In the genomic region with DNA sequence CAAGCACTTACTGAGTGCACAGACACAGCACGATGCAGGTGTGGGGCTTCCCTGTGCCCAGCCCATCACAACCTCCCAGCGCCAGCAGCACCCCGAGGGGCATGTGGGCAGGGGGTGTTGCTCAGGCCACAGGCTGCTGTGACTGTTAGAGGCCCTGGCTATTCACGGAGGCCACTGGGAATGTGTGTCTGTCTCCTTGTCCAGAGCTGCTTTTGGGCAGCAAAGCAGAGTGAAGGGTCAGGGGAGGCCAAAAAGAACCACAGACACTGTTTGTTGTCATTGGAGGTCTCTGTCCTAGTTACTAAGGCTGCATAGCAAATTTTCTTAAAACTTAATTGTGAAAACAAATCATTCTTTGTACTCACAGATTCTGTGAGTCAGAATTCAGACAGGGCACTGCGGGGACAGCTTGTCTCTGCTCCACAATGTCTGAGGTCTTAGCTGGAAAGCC, we compare ENCODE assay signal across 14 cellular contexts.
A peak's percentile ranks its signal among the peaks of the same experiment; 100 is the strongest.
DNase-seq lines count a peak whose midpoint lies in the region; ATAC-seq lines count a peak whose summit lies in the region.
"Had no signal": no experiment of that assay in that cellular context is flagged by ENCODE, and none has a peak within 500 bp of the region (broad histone marks: within the 10 kb centered on the region; RNA-seq: fewer than 3 reads in every experiment).

No MANE protein-coding gene starts in this region.

- in situ Hi-C loops in KBM-7 (cut with MboI; ENCODE audit: low pct_unique_long_range_greater_than_20kb, low sequenced_read_pairs), result no loop called here

- peaks cover 17% of the 10 kb centered on the region for H3K36me3 Mint-ChIP-seq in T-helper 2 cell treated with Interferon-gamma antibody and Interleukin-4, amounts not matched to agents 5 μg/mL and 100 μg/mL, for 36 hours (ENCODE audit: low read depth)
- peaks cover under 1% of the 10 kb centered on the region for H3K36me3 Mint-ChIP-seq in central memory CD8-positive, alpha-beta T cell (ENCODE audit: insufficient read depth)
- H3K36me3 Mint-ChIP-seq: CD8-positive, alpha-beta memory T cell had no signal

- H3K4me3 Mint-ChIP-seq in T-helper 2 cell treated with Interferon-gamma antibody and Interleukin-4, amounts not matched to agents 5 μg/mL and 100 μg/mL, for 36 hours, result no peak overlapping the region
- H3K4me3 Mint-ChIP-seq in central memory CD8-positive, alpha-beta T cell, result no peak overlapping the region
- H3K4me3 Mint-ChIP-seq: activated CD4-positive, alpha-beta memory T cell treated with anti-CD3 and anti-CD28 coated beads, Interleukin-2, amount 10 ng/mL, durations not matched to agents 7 days and 5 days; CD8-positive, alpha-beta memory T cell had no signal

- H3K27ac Mint-ChIP-seq in T-helper 2 cell treated with Interferon-gamma antibody and Interleukin-4, amounts not matched to agents 5 μg/mL and 100 μg/mL, for 36 hours, result peak overlapping the region; percentile 17
- H3K27ac Mint-ChIP-seq in central memory CD8-positive, alpha-beta T cell (ENCODE audit: low read depth), result peak overlapping the region; percentile 5

- H3K27me3 Mint-ChIP-seq in T-helper 2 cell treated with Interferon-gamma antibody and Interleukin-4, amounts not matched to agents 5 μg/mL and 100 μg/mL, for 36 hours (ENCODE audit: low read depth), result no peaks in the 10 kb centered on the region
- no peaks in the 10 kb centered on the region for H3K27me3 Mint-ChIP-seq in central memory CD8-positive, alpha-beta T cell
- H3K27me3 Mint-ChIP-seq: activated CD4-positive, alpha-beta memory T cell treated with anti-CD3 and anti-CD28 coated beads, Interleukin-2, amount 10 ng/mL, durations not matched to agents 7 days and 5 days; CD8-positive, alpha-beta memory T cell had no signal

- H3K4me1 Mint-ChIP-seq in T-helper 2 cell treated with Interferon-gamma antibody and Interleukin-4, amounts not matched to agents 5 μg/mL and 100 μg/mL, for 36 hours (ENCODE audit: low read depth), result peaks cover 10% of the 10 kb centered on the region
- H3K4me1 Mint-ChIP-seq in central memory CD8-positive, alpha-beta T cell, result peaks cover 6% of the 10 kb centered on the region

- no peaks in the 10 kb centered on the region for H3K9me3 Mint-ChIP-seq in T-helper 2 cell treated with Interferon-gamma antibody and Interleukin-4, amounts not matched to agents 5 μg/mL and 100 μg/mL, for 36 hours
- no peaks in the 10 kb centered on the region for H3K9me3 Mint-ChIP-seq in central memory CD8-positive, alpha-beta T cell
- H3K9me3 Mint-ChIP-seq: activated CD4-positive, alpha-beta memory T cell treated with anti-CD3 and anti-CD28 coated beads, Interleukin-2, amount 10 ng/mL, durations not matched to agents 7 days and 5 days; CD8-positive, alpha-beta memory T cell had no signal

- no peak for DNase-seq in T-helper 2 cell treated with Interferon-gamma antibody and Interleukin-4, amounts not matched to agents 5 μg/mL and 100 μg/mL, for 36 hours (ENCODE audit: low spot score)
- DNase-seq in T-helper 2 cell, result no peak
- DNase-seq in central memory CD8-positive, alpha-beta T cell (ENCODE audit: low spot score in 2 of 2), result no peak
- DNase-seq in iris pigment epithelial cell (ENCODE audit: low read depth), result peak; percentile 64
- peak; percentile 65 for DNase-seq in stromal cell of bone marrow (ENCODE audit: low read depth)
- DNase-seq in KBM-7, result no peak
- no peak for DNase-seq in NK-92 (lab: John Stamatoyannopoulos, UW; ENCODE audit: unreplicated experiment)
- DNase-seq: activated CD4-positive, alpha-beta memory T cell treated with anti-CD3 and anti-CD28 coated beads, Interleukin-2, amount 10 ng/mL, durations not matched to agents 7 days and 5 days; effector CD4-positive, alpha-beta T cell; GDM1; NCI-H2227 treated with DMSO at 0.1 percent for 48 hours; stomach had no signal

- no peak for ATAC-seq in central memory CD8-positive, alpha-beta T cell (replicated peaks; ENCODE audit: extremely low read depth, poor library complexity, severe bottlenecking)
- ATAC-seq in GM21528 (IDR thresholded peaks at IDR 0.05; ENCODE audit: low FRiP score, unreplicated experiment), result no peak

Comparison
In these comparisons a context has a peak if more than half of its experiments do, and no peak if none do; other contexts are left out.
1. DNase-seq: peak in iris pigment epithelial cell (single experiment) and stromal cell of bone marrow (single experiment); none in T-helper 2 cell treated with Interferon-gamma antibody and Interleukin-4, amounts not matched to agents 5 μg/mL and 100 μg/mL, for 36 hours (single experiment), T-helper 2 cell (0 of 5), central memory CD8-positive, alpha-beta T cell (0 of 2), KBM-7 (single experiment) and NK-92 (single experiment).